ENCODE assay signal across 9 cellular contexts in the genomic region with DNA sequence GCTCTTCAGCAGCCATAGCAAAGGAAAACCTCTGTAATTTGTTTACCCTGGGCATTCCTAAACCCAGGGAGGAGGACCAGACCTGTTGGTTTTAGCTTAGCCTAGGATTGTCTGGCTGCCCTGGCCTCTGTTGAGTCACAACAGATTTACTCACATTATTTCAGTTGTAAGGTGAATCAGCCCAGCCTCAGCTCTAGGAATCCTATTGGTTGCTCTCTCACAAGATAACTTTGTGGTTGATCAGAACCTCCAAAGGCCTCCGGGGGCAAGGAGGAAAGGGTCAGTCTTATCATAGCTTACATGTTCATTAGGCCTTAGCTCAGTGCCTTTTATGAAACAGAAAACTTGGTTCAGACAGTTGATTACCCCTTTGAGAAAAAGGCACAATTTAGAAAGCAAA. TPM values are rescaled to one million over a fixed set of nuclear protein-coding genes. Genes with fewer than 3 reads are reported as not detected.
DNase-seq lines count a peak whose midpoint lies in the region; ATAC-seq lines count a peak whose summit lies in the region.
"Had no signal": no experiment of that assay in that cellular context is flagged by ENCODE, and none has a peak within 500 bp of the region (broad histone marks: within the 10 kb centered on the region; RNA-seq: fewer than 3 reads in every experiment).

No MANE protein-coding gene starts in this region.

- H3K9me3 Mint-ChIP-seq in activated CD8-positive, alpha-beta memory T cell treated with anti-CD3 and anti-CD28 coated beads, Interleukin-2, amount 10 ng/mL, durations not matched to agents 7 days and 5 days (ENCODE audit: low read depth) = no peaks in the 10 kb centered on the region

- DNase-seq in activated CD8-positive, alpha-beta memory T cell treated with anti-CD3 and anti-CD28 coated beads, Interleukin-2, amount 10 ng/mL, durations not matched to agents 7 days and 5 days = peak; percentile 52
- no peak for DNase-seq in activated CD8-positive, alpha-beta memory T cell treated with anti-CD3 and anti-CD28 coated beads, Interleukin-2, amount 50 U/mL, for 48 hours
- peak; percentile 43 to 49 for DNase-seq in activated T-cell treated with anti-CD3 and anti-CD28 coated beads, Interleukin-2, amount 50 U/mL, for 48 hours
- DNase-seq in renal cortical epithelial cell (ENCODE audit: low read depth) = peak; percentile 60
- DNase-seq in UCSD-AML1 (lab: John Stamatoyannopoulos, UW; ENCODE audit: unreplicated experiment) = no peak
- no peak for DNase-seq in SKM-1 (lab: John Stamatoyannopoulos, UW; ENCODE audit: unreplicated experiment)
- DNase-seq in effector CD4-positive, alpha-beta T cell = no peak
- DNase-seq: NCI-H2227 treated with DMSO at 0.1 percent for 48 hours had no signal

- peak overlapping the region; percentile 61 for H3K27ac Mint-ChIP-seq in activated CD8-positive, alpha-beta memory T cell treated with anti-CD3 and anti-CD28 coated beads, Interleukin-2, amount 10 ng/mL, durations not matched to agents 7 days and 5 days

- no peak overlapping the region for H3K4me3 Mint-ChIP-seq in activated CD8-positive, alpha-beta memory T cell treated with anti-CD3 and anti-CD28 coated beads, Interleukin-2, amount 10 ng/mL, durations not matched to agents 7 days and 5 days

- H3K36me3 Mint-ChIP-seq in activated CD8-positive, alpha-beta memory T cell treated with anti-CD3 and anti-CD28 coated beads, Interleukin-2, amount 10 ng/mL, durations not matched to agents 7 days and 5 days = peaks cover 45% of the 10 kb centered on the region

- no peaks in the 10 kb centered on the region for H3K27me3 Mint-ChIP-seq in activated CD8-positive, alpha-beta memory T cell treated with anti-CD3 and anti-CD28 coated beads, Interleukin-2, amount 10 ng/mL, durations not matched to agents 7 days and 5 days

- ATAC-seq in activated CD8-positive, alpha-beta memory T cell treated with anti-CD3 and anti-CD28 coated beads, Interleukin-2, amount 10 ng/mL, durations not matched to agents 7 days and 5 days = peak; percentile 68
- peak; percentile 70 for ATAC-seq in HG03039 (IDR thresholded peaks at IDR 0.05; ENCODE audit: unreplicated experiment)

- CTCF ChIA-PET in activated CD8-positive, alpha-beta memory T cell treated with anti-CD3 and anti-CD28 coated beads, Interleukin-2, amount 10 ng/mL, durations not matched to agents 7 days and 5 days (lab: Charles Lee) = interaction anchor here (1.0 to 1.3 kb wide), 2 partner anchors 110 to 111 kb away, joined by 3 to 4 read pairs; no protein-coding TSS in a partner anchor

- peaks cover 23% of the 10 kb centered on the region for H3K4me1 Mint-ChIP-seq in activated CD8-positive, alpha-beta memory T cell treated with anti-CD3 and anti-CD28 coated beads, Interleukin-2, amount 10 ng/mL, durations not matched to agents 7 days and 5 days

RNA-seq across cellular contexts. Expression of gene PDK3, which starts 41.0 kb away (rescaled TPM):
- 10 to 100 TPM; 21.2 to 22.6 TPM for total RNA-seq in activated CD8-positive, alpha-beta memory T cell treated with anti-CD3 and anti-CD28 coated beads, Interleukin-2, amount 10 ng/mL, durations not matched to agents 7 days and 5 days
- 11.6 and 20.4 TPM in 2 replicates for total RNA-seq in renal cortical epithelial cell

Comparison
In these comparisons a context has a peak if more than half of its experiments do, and no peak if none do; other contexts are left out.
1. DNase-seq: peak in activated CD8-positive, alpha-beta memory T cell treated with anti-CD3 and anti-CD28 coated beads, Interleukin-2, amount 10 ng/mL, durations not matched to agents 7 days and 5 days (single experiment), activated T-cell treated with anti-CD3 and anti-CD28 coated beads, Interleukin-2, amount 50 U/mL, for 48 hours (2 of 2) and renal cortical epithelial cell (single experiment); none in activated CD8-positive, alpha-beta memory T cell treated with anti-CD3 and anti-CD28 coated beads, Interleukin-2, amount 50 U/mL, for 48 hours (single experiment), UCSD-AML1 (single experiment), SKM-1 (single experiment) and effector CD4-positive, alpha-beta T cell (single experiment).